8 cellular contexts compared by ENCODE assay signal in the genomic region with DNA sequence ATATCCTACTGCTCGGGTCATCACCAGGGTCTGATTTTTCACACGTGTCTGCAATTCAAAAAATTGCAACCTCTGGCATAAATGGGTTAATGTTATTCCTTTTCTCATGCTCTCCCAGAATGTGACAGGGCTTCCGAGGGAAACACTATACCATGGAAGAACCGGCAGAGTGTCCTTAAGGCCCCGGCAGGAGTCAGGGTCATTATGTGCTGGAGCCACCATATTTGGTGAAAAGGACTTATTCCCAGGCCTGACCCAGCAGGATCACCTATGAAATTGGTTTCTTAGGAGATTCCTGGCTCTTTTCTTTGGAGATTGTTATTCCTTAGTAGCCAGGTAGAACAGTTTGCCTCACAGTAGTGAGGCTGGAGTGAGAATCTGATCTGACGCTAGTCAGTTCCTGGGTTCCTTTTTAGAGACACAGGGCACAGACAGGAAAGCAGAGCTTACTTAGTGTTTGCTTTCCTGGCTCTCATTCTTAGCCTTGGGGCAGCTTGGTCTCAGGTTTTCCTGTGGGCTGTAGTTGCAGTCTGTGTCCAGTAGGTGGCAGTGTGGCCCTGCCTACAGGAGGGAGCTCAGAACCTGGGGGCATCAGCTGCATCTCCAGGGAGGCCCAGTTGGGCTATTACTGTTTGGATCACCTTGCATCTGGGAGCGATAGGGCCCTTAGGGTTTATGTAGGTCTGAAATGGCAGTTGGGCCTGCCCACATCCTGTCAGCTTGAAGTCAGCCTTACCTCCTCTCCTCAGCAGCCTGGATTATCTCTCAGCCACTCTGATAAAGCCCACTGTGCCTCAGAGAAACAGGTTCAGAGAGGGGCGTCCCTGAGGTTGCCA. TPM values are rescaled to one million over a fixed set of nuclear protein-coding genes. Genes with fewer than 3 reads are reported as not detected.
DNase-seq lines count a peak whose midpoint lies in the region; ATAC-seq and TF ChIP-seq lines count a peak whose summit lies in the region.

No MANE protein-coding gene starts in this region.

- POLR2A ChIA-PET in Caco-2 (lab: Charles Lee), result interaction anchor here (0.8 to 1.1 kb wide), 5 partner anchors 16 to 101 kb away, joined by 3 to 5 read pairs (median 3); a partner anchor contains a TSS
- POLR2A ChIA-PET in OCI-LY7 (lab: Charles Lee), result interaction anchor here (0.5 kb wide), 1 partner anchor 23 kb away, joined by 4 read pairs; no protein-coding TSS in a partner anchor

- TF ChIP-seq EP300 in stomach (IDR thresholded peaks at IDR 0.05), result no peak

- no peaks in the 10 kb centered on the region for H3K27me3 ChIP-seq in Caco-2 (replicated peaks; ENCODE audit: control insufficient read depth, insufficient read depth, low read length)
- H3K27me3 ChIP-seq in stomach, result no peaks in the 10 kb centered on the region

- ATAC-seq in natural killer cell treated with Interleukin-12 subunit alpha and Interleukin-12 subunit beta and Interleukin-15 and Interleukin-18, amount 100 ng/mL, for 72 hours, result peak; percentile 79 to 83
- no peak for ATAC-seq in HG03520 (IDR thresholded peaks at IDR 0.05; ENCODE audit: unreplicated experiment)

- intact Hi-C loops in Caco-2 (cut with micrococcal nuclease; ENCODE audit: unreplicated experiment), result loop anchor here (1.0 to 5.0 kb wide), 4 partner anchors 9 to 102 kb away; a partner anchor contains a TSS
- intact Hi-C loops in OCI-LY7 (cut with micrococcal nuclease; ENCODE audit: unreplicated experiment), result loop anchor here (2.0 to 5.0 kb wide), 3 partner anchors 49 to 130 kb away; no protein-coding TSS in a partner anchor
- intact Hi-C loops in stomach (cut with DNase I; ENCODE audit: low total_unique reads), result loop anchor here (5.0 to 10.0 kb wide), 2 partner anchors 57 to 110 kb away; a partner anchor contains a TSS

- no peaks in the 10 kb centered on the region for H3K9me2 ChIP-seq in OCI-LY7 (ENCODE audit: insufficient read depth, low read length)

- no peak overlapping the region for H3K4me3 Mint-ChIP-seq in Caco-2 (ENCODE audit: unreplicated experiment)
- H3K4me3 Mint-ChIP-seq in natural killer cell treated with Interleukin-12 subunit alpha and Interleukin-12 subunit beta and Interleukin-15 and Interleukin-18, amount 100 ng/mL, for 72 hours, result no peak overlapping the region

- H4K20me1 ChIP-seq in OCI-LY7 (ENCODE audit: insufficient read depth, low read length), result no peaks in the 10 kb centered on the region; the same call in 1 of the 2 replicates

- no peak overlapping the region for H3K4me3 ChIP-seq in Caco-2 (ENCODE audit: low read depth, low read length)
- H3K4me3 ChIP-seq in OCI-LY7 (ENCODE audit: low read depth, low read length, poor library complexity, severe bottlenecking), result no peak overlapping the region
- H3K4me3 ChIP-seq in stomach, result no peak overlapping the region

- no peak overlapping the region for H3K27ac Mint-ChIP-seq in Caco-2 (ENCODE audit: unreplicated experiment)
- no peak overlapping the region for H3K27ac Mint-ChIP-seq in natural killer cell treated with Interleukin-12 subunit alpha and Interleukin-12 subunit beta and Interleukin-15 and Interleukin-18, amount 100 ng/mL, for 72 hours

- no peaks in the 10 kb centered on the region for H3K27me3 Mint-ChIP-seq in Caco-2 (ENCODE audit: insufficient read depth, unreplicated experiment)
- no peaks in the 10 kb centered on the region for H3K27me3 Mint-ChIP-seq in natural killer cell treated with Interleukin-12 subunit alpha and Interleukin-12 subunit beta and Interleukin-15 and Interleukin-18, amount 100 ng/mL, for 72 hours

- TF ChIP-seq CTCF in Caco-2 (IDR thresholded peaks at IDR 0.05; ENCODE audit: insufficient read depth in 1 of 2, low read depth in 1 of 2, low read length in 1 of 2, severe bottlenecking in 1 of 2, unreplicated experiment in 1 of 2) (peak; percentile 98 to 99), OCI-LY7 (conservative IDR thresholded peaks at IDR 0.05; ENCODE audit: low read length) (peak; percentile 100), stomach (IDR thresholded peaks at IDR 0.05) (peak in 6 of 7 experiments; percentile 64 to 99 (median 98))

- CTCF ChIA-PET in Caco-2 (lab: Charles Lee), result interaction anchor here (0.5 to 2.2 kb wide), 47 partner anchors 9 to 444 kb away, joined by 3 to 96 read pairs (median 5); a partner anchor contains a TSS
- CTCF ChIA-PET in OCI-LY7 (lab: Charles Lee; ENCODE audit: unreplicated experiment), result interaction anchor here (0.6 to 2.1 kb wide), 3 partner anchors 10 to 128 kb away, joined by 3 to 6 read pairs (median 4); no protein-coding TSS in a partner anchor

- BruUV-seq in Caco-2 (replicated peaks; lab: Mats Ljungman, UMichigan) (no TSS peak), OCI-LY7 (replicated peaks; lab: Mats Ljungman, UMichigan) (no TSS peak)

- no peak for TF ChIP-seq POLR2A in erythroblast (IDR thresholded peaks at IDR 0.05; ENCODE audit: low read length)
- TF ChIP-seq POLR2A in stomach (IDR thresholded peaks at IDR 0.05), result no peak

- DNase-seq in Caco-2 (peak; percentile 83 to 88), HUDEP-2 (lab: John Stamatoyannopoulos, UW; ENCODE audit: unreplicated experiment in 76 of 76) (peak in 62 of 76 experiments; percentile 29 to 86 (median 65)), OCI-LY7 (ENCODE audit: low spot score) (peak; percentile 80), activated T-cell treated with anti-CD3 and anti-CD28 coated beads for 24 hours (ENCODE audit: low read depth) (peak; percentile 58), erythroblast (lab: John Stamatoyannopoulos, UW) (peak; percentile 77 to 89), stomach (peak; percentile 82)
- peak; percentile 74 for DNase-seq in natural killer cell treated with Interleukin-12 subunit alpha and Interleukin-12 subunit beta and Interleukin-15 and Interleukin-18, amount 100 ng/mL, for 72 hours (ENCODE audit: low spot score)

- H3K79me2 ChIP-seq in OCI-LY7 (ENCODE audit: insufficient read depth, low read depth, low read length), result no peaks in the 10 kb centered on the region; the same call in 1 of the 2 replicates

- H3K9me3 ChIP-seq in Caco-2 (no peaks in the 10 kb centered on the region), OCI-LY7 (ENCODE audit: low read length) (no peaks in the 10 kb centered on the region), stomach (no peaks in the 10 kb centered on the region)

- H3K36me3 ChIP-seq in Caco-2 (ENCODE audit: control insufficient read depth, insufficient read depth, low read length), result peaks cover 7% of the 10 kb centered on the region
- peaks cover 97% of the 10 kb centered on the region for H3K36me3 ChIP-seq in OCI-LY7 (ENCODE audit: insufficient read depth, low read length)
- H3K36me3 ChIP-seq in stomach, result peaks cover 90 to 100% (median 99%) of the 10 kb centered on the region in 4 donors

- H3K4me1 Mint-ChIP-seq in Caco-2 (ENCODE audit: low read depth, unreplicated experiment), result peaks cover 15% of the 10 kb centered on the region
- peaks cover 0 to 18% of the 10 kb centered on the region in 2 donors for H3K4me1 Mint-ChIP-seq in natural killer cell treated with Interleukin-12 subunit alpha and Interleukin-12 subunit beta and Interleukin-15 and Interleukin-18, amount 100 ng/mL, for 72 hours (ENCODE audit: low read depth in 2 of 2)

- no peak overlapping the region for H3K4me2 ChIP-seq in OCI-LY7 (ENCODE audit: low read length)

- H3K36me3 Mint-ChIP-seq in Caco-2 (ENCODE audit: insufficient read depth, unreplicated experiment), result peaks cover 92% of the 10 kb centered on the region
- peaks cover 19% of the 10 kb centered on the region for H3K36me3 Mint-ChIP-seq in natural killer cell treated with Interleukin-12 subunit alpha and Interleukin-12 subunit beta and Interleukin-15 and Interleukin-18, amount 100 ng/mL, for 72 hours

- no peak overlapping the region for H2AFZ ChIP-seq in OCI-LY7 (ENCODE audit: low read length)

- H3K27ac ChIP-seq in OCI-LY7 (ENCODE audit: low read depth, low read length, poor library complexity, severe bottlenecking) (no peak overlapping the region), stomach (peak overlapping the region in 3 of 5 donors; percentile 7 to 45 (median 29))

- WGBS in stomach, 5 donors, result 34 to 52% (median 38%) methylated on average over 7 to 8 of the region's 8 CpGs

- no peaks in the 10 kb centered on the region for H3K9me3 Mint-ChIP-seq in Caco-2 (ENCODE audit: unreplicated experiment)
- no peaks in the 10 kb centered on the region for H3K9me3 Mint-ChIP-seq in natural killer cell treated with Interleukin-12 subunit alpha and Interleukin-12 subunit beta and Interleukin-15 and Interleukin-18, amount 100 ng/mL, for 72 hours

- H3K4me1 ChIP-seq in Caco-2 (no peaks in the 10 kb centered on the region; the same call in 1 of the 2 replicates), OCI-LY7 (ENCODE audit: insufficient read depth, low read length, poor library complexity, severe bottlenecking) (no peaks in the 10 kb centered on the region), stomach (peaks cover 0 to 31% (median 25%) of the 10 kb centered on the region in 4 donors)

RNA-seq across cellular contexts. Expression of a gene that starts 12.4 kb away (rescaled TPM):
- 251 and 259 TPM in 2 replicates for total RNA-seq in Caco-2 (2022)
- 392 and 446 TPM in 2 replicates for total RNA-seq in OCI-LY7 (2014; rRNA removed; shearing (Covaris generic))
- total RNA-seq in OCI-LY7 (2022), result 181 and 198 TPM in 2 replicates
- total RNA-seq in natural killer cell treated with Interleukin-12 subunit alpha and Interleukin-12 subunit beta and Interleukin-15 and Interleukin-18, amount 100 ng/mL, for 72 hours, result 100 to 1,000 TPM; 185 to 346 TPM
- total RNA-seq in stomach, result 1,000 to 10,000 TPM in 1 of 5 donors, 100 to 1,000 TPM in 4; 163 to 3,365 (median 235) TPM
- 100 to 1,000 TPM; 170 to 258 (median 192) TPM for polyA plus RNA-seq in stomach

RNA-seq across cellular contexts. Expression of a gene that starts 16.5 kb away (rescaled TPM):
- 11.8 and 12.7 TPM in 2 replicates for total RNA-seq in Caco-2 (2022)
- total RNA-seq in OCI-LY7 (2014; rRNA removed; shearing (Covaris generic)), result 5.5 and 14.7 TPM in 2 replicates
- 3.6 and 4.8 TPM in 2 replicates for total RNA-seq in OCI-LY7 (2022)
- 1 to 10 TPM; 6.0 to 6.1 TPM for total RNA-seq in natural killer cell treated with Interleukin-12 subunit alpha and Interleukin-12 subunit beta and Interleukin-15 and Interleukin-18, amount 100 ng/mL, for 72 hours
- 100 to 1,000 TPM in 1 of 5 donors, 10 to 100 TPM in 2, 1 to 10 TPM in 1, not detected in 1; 5.5 to 118 (median 30.5) TPM for total RNA-seq in stomach
- 10 to 100 TPM in 2 of 3 donors, 1 to 10 TPM in 1; 4.0 to 18.1 (median 11.5) TPM for polyA plus RNA-seq in stomach

RNA-seq across cellular contexts. Expression of a gene that starts 21.3 kb away (rescaled TPM):
- total RNA-seq in Caco-2 (2022) (1.7 and 2.1 TPM in 2 replicates), OCI-LY7 (2022) (2.5 and 4.4 TPM in 2 replicates), stomach (not detected)
- total RNA-seq in OCI-LY7 (2014; rRNA removed; shearing (Covaris generic)), result 5.9 and 8.3 TPM in 2 replicates
- 1 to 10 TPM in 1 of 2 donors, under 1 TPM in 1; 0.95 to 2.9 TPM for total RNA-seq in natural killer cell treated with Interleukin-12 subunit alpha and Interleukin-12 subunit beta and Interleukin-15 and Interleukin-18, amount 100 ng/mL, for 72 hours
- polyA plus RNA-seq in stomach, result 1 to 10 TPM; 3.4 to 4.2 (median 3.7) TPM

RNA-seq across cellular contexts. Expression of a gene that starts 21.7 kb away (rescaled TPM):
- total RNA-seq in Caco-2 (2022) (11.8 and 12.7 TPM in 2 replicates), OCI-LY7 (2022) (16.2 and 17.8 TPM in 2 replicates), stomach (10 to 100 TPM in 1 of 5 donors, 1 to 10 TPM in 3, under 1 TPM in 1; 0.45 to 12.7 (median 4.2) TPM)
- total RNA-seq in OCI-LY7 (2014; rRNA removed; shearing (Covaris generic)), result 17.1 and 21.2 TPM in 2 replicates
- 10 to 100 TPM in 1 of 2 donors, 1 to 10 TPM in 1; 7.0 to 11.3 TPM for total RNA-seq in natural killer cell treated with Interleukin-12 subunit alpha and Interleukin-12 subunit beta and Interleukin-15 and Interleukin-18, amount 100 ng/mL, for 72 hours
- polyA plus RNA-seq in stomach, result 10 to 100 TPM in 1 of 3 donors, 1 to 10 TPM in 2; 7.2 to 19.7 (median 9.7) TPM

RNA-seq across cellular contexts. Expression of a gene that starts 25.2 kb away (rescaled TPM):
- total RNA-seq in Caco-2 (2022) (1.1 and 1.2 TPM in 2 replicates), OCI-LY7 (2022) (not detected in 2 replicates), stomach (not detected)
- total RNA-seq in OCI-LY7 (2014; rRNA removed; shearing (Covaris generic)), result not detected in 2 replicates
- not detected for total RNA-seq in natural killer cell treated with Interleukin-12 subunit alpha and Interleukin-12 subunit beta and Interleukin-15 and Interleukin-18, amount 100 ng/mL, for 72 hours
- polyA plus RNA-seq in stomach, result not detected
